In genomic region chr2:1369905-1370304, GRCh38 we compare ENCODE assay signal across 37 cellular contexts. TPM values are rescaled to one million over a fixed set of nuclear protein-coding genes. Genes with fewer than 3 reads are reported as not detected.
"Had no signal": no experiment of that assay in that cellular context is flagged by ENCODE, and none has a peak within 500 bp of the region (broad histone marks: within the 10 kb centered on the region; RNA-seq: fewer than 3 reads in every experiment).

No MANE protein-coding gene starts in this region.

- H3K27ac ChIP-seq: PC-9, RWPE1, SJCRH30, SK-N-MC had no signal

- H3K4me2 ChIP-seq: PC-9 had no signal

- H3K36me3 ChIP-seq: MG63, SJCRH30 had no signal

- H3K4me1 ChIP-seq: SJCRH30 had no signal

- H3K4me3 ChIP-seq: PC-9, SJCRH30, SK-N-MC had no signal

- H3K27me3 ChIP-seq: MG63 had no signal

- H2AFZ ChIP-seq: PC-9 had no signal

- H3K9me3 ChIP-seq: MG63, SJCRH30 had no signal

- ATAC-seq: Panc1, Right ventricle myocardium inferior, SK-N-SH treated with all-trans-retinoic acid at 6 μM for 48 hours had no signal

- DNase-seq: Kasumi-1, KG1, MG63, NCI-H1048, NCI-H1092 treated with DMSO at 0.1 percent for 48 hours, NCI-H1105 treated with DMSO at 0.1 percent for 48 hours, NCI-H1417, NCI-H1436, NCI-H146, NCI-H1694, NCI-H187, NCI-H1930, NCI-H2029 treated with DMSO at 0.1 percent for 48 hours, NCI-H2081 treated with DMSO at 0.1 percent for 48 hours, NCI-H2107, NCI-H2171, NCI-H226, NCI-H446 treated with DMSO at 0.1 percent for 48 hours, NCI-H510A, NCI-H524, NCI-H526, NCI-H69, NCI-H748 treated with DMSO at 0.1 percent for 48 hours, NCI-H82, PC-9, SHP77, SIG-M5, SJCRH30 had no signal

RNA-seq across cellular contexts. Expression of gene TPO, which starts 43.4 kb away (rescaled TPM):
- total RNA-seq: M059J, OCI-LY7, PC-9, RPMI7951, SJCRH30, SK-MEL-5 had no signal
